12 cellular contexts compared by ENCODE assay signal in the genomic region with DNA sequence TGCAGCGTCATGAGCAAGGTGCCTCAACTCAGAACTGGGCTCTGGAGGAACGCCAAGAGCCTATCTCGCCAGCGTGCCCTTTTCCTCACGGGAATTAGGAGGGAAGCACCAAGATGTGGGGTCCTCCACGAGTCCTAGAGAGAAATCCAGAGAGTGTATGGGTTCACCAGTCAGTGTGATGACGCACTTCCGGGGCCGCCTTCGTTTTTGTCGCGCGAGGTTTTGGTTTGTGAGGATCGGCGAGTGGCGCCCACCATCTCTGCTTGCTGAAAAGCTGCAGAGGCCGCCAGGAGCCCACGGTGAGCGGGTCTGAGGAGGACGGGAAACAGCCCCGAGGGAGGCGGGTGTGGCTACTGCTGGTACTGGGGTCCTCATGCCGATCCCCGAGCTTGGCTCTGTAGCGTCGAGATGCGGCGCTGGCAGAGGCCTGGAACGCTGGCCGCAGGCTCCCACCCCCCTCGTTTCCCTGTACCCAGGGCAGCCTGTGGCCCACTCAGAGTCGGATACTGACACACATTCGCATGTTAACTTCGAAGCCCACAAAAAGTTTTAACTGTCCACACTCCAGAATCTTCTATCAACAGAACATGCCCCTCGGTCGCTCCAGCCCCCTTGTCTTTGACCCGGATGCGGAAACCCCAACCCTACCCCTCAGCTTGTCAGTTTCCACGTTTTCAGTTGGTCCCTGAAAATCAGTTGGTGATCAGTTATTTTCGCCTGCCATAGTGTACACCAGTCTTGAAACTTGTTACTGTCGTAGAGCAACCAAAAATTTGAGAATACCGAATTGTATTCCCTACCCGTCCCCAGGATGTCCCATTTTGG. TPM values are rescaled to one million over a fixed set of nuclear protein-coding genes. Genes with fewer than 3 reads are reported as not detected.
DNase-seq lines count a peak whose midpoint lies in the region; ATAC-seq, FAIRE-seq and TF ChIP-seq lines count a peak whose summit lies in the region.
"Had no signal": no experiment of that assay in that cellular context is flagged by ENCODE, and none has a peak within 500 bp of the region (broad histone marks: within the 10 kb centered on the region; RNA-seq: fewer than 3 reads in every experiment).

No MANE protein-coding gene starts in this region.

- no peaks in the 10 kb centered on the region for H3K79me2 ChIP-seq in mammary epithelial cell (ENCODE audit: insufficient read depth, low read length)

- no peak for ATAC-seq in GM18861 (IDR thresholded peaks at IDR 0.05; ENCODE audit: unreplicated experiment)

- 51% methylated on average over 22 of the region's 43 CpGs for WGBS in mammary epithelial cell (ENCODE audit: low coverage, missing lambda C conversion rate)
- WGBS in stomach, 5 donors, result 58 to 79% (median 75%) methylated on average over 40 to 43 of the region's 43 CpGs

- H3K4me2 ChIP-seq in mammary epithelial cell (ENCODE audit: insufficient read depth, low read depth, low read length), result peak overlapping the region; percentile 61

- H3K9me3 ChIP-seq in mammary epithelial cell (replicated peaks; ENCODE audit: insufficient read depth, low read length) (no peaks in the 10 kb centered on the region), kidney (ENCODE audit: control insufficient read depth in 1 of 2, low read length in 2 of 2) (peaks cover 0 to 4% of the 10 kb centered on the region in 2 donors), stomach (no peaks in the 10 kb centered on the region)

- in situ Hi-C loops in mammary epithelial cell (cut with MboI; ENCODE audit: low sequenced_read_pairs in 2 of 2), result no loop called here

- H3K4me1 ChIP-seq in mammary epithelial cell (ENCODE audit: insufficient read depth, low read length) (no peaks in the 10 kb centered on the region), kidney (ENCODE audit: control insufficient read depth in 1 of 2, insufficient read depth in 1 of 2, low read depth in 1 of 2, low read length in 2 of 2) (no peaks in the 10 kb centered on the region), stomach (no peaks in the 10 kb centered on the region)

- TSS peak; percentile 31 for BruUV-seq in mammary epithelial cell (replicated peaks; lab: Mats Ljungman, UMichigan)

- FAIRE-seq in HTR-8/SVneo (lab: Jason Lieb, UNC) (no peak), kidney (lab: Jason Lieb, UNC) (no peak)

- CTCF ChIA-PET in mammary epithelial cell (lab: Charles Lee; ENCODE audit: low non-redundant PET), result no interaction called here

- H3K36me3 ChIP-seq in mammary epithelial cell (ENCODE audit: insufficient read depth, low read length) (no peaks in the 10 kb centered on the region), kidney (ENCODE audit: control insufficient read depth in 1 of 2, insufficient read depth in 2 of 2, low read length in 2 of 2) (no peaks in the 10 kb centered on the region), stomach (peaks cover 0 to 3% (median 0%) of the 10 kb centered on the region in 4 donors)

- H4K20me1 ChIP-seq in mammary epithelial cell (ENCODE audit: insufficient read depth, low read length), result no peaks in the 10 kb centered on the region

- H3K9ac ChIP-seq in mammary epithelial cell (ENCODE audit: insufficient read depth, low read length), result no peak overlapping the region
- no peak overlapping the region for H3K9ac ChIP-seq in kidney (ENCODE audit: low read length in 2 of 2)

- no peak overlapping the region for H3K27ac ChIP-seq in mammary epithelial cell (ENCODE audit: insufficient read depth, low read depth, low read length)
- no peak overlapping the region for H3K27ac ChIP-seq in kidney (ENCODE audit: low read depth in 2 of 2, low read length in 2 of 2)
- peak overlapping the region in 1 of 5 donors; percentile 9 for H3K27ac ChIP-seq in stomach

- DNase-seq in HTR-8/SVneo (ENCODE audit: insufficient read length, low spot score), result peak; percentile 67
- DNase-seq in mammary epithelial cell, result no peak
- peak; percentile 77 for DNase-seq in kidney
- peak; percentile 27 for DNase-seq in stomach
- DNase-seq in stimulated activated CD4-positive, alpha-beta T cell treated with anti-CD3 and anti-CD28 coated beads, Interleukin-1b, Interleukin-23, amount 100 ng/mL, for 48 hours, result no peak
- DNase-seq in NCI-H1105 (lab: John Stamatoyannopoulos, UW), result no peak
- no peak for DNase-seq in activated CD8-positive, alpha-beta memory T cell treated with anti-CD3 and anti-CD28 coated beads for 24 hours
- DNase-seq: activated naive CD4-positive, alpha-beta T cell treated with Interleukin-2 at 50 U/mL for 16 hours; HCEC 1CT; Karpas-422; SHP77 treated with DMSO at 0.1 percent for 48 hours had no signal

- intact Hi-C loops in mammary epithelial cell (cut with micrococcal nuclease) (no loop called here), kidney (cut with DNase I) (no loop called here), stomach (cut with DNase I; ENCODE audit: low total_unique reads) (no loop called here)

- TF ChIP-seq EP300 in stomach (IDR thresholded peaks at IDR 0.05), result no peak

- peak overlapping the region; percentile 33 to 58 (median 57) for H3K4me3 ChIP-seq in mammary epithelial cell (replicated peaks in 1 of 3; ENCODE audit: insufficient read depth in 1 of 3, low read depth in 2 of 3, low read length in 3 of 3)
- H3K4me3 ChIP-seq in kidney (ENCODE audit: low read length in 2 of 2), result peak overlapping the region; percentile 33 to 67
- H3K4me3 ChIP-seq in stomach, result peak overlapping the region; percentile 31 to 40 (median 37)

- dilution Hi-C loops in mammary epithelial cell (cut with HindIII; ENCODE audit: low sequenced_read_pairs), result no loop called here

- no peaks in the 10 kb centered on the region for H3K27me3 ChIP-seq in mammary epithelial cell (ENCODE audit: insufficient read depth, low read length)
- H3K27me3 ChIP-seq in stomach, result no peaks in the 10 kb centered on the region

- TF ChIP-seq POLR2A in stomach (IDR thresholded peaks at IDR 0.05), result no peak

- H2AFZ ChIP-seq in mammary epithelial cell (ENCODE audit: low read depth, low read length), result peak overlapping the region; percentile 81

- TF ChIP-seq CTCF in mammary epithelial cell (conservative IDR thresholded peaks at IDR 0.05 in 1 of 2, IDR thresholded peaks at IDR 0.05 in 1 of 2; ENCODE audit: extremely low read depth in 1 of 2, insufficient read depth in 1 of 2, low read depth in 1 of 2, low read length in 2 of 2) (no peak), kidney (IDR thresholded peaks at IDR 0.05; ENCODE audit: borderline replicate concordance, extremely low read depth, insufficient read depth) (no peak), stomach (IDR thresholded peaks at IDR 0.05) (no peak)

RNA-seq across cellular contexts. Expression of gene ZNF662, which starts 30.4 kb away (rescaled TPM):
- total RNA-seq in mammary epithelial cell, result 1 to 10 TPM in 1 of 2 donors, under 1 TPM in 1; 0.47 to 3.8 TPM
- polyA plus RNA-seq in mammary epithelial cell, result 0.12 TPM
- not detected for polyA minus RNA-seq in mammary epithelial cell
- total RNA-seq in kidney, result 12.8 TPM
- polyA plus RNA-seq in kidney (ENCODE audit: insufficient read depth, low read depth, low replicate concordance), result 4.9 TPM
- 10 to 100 TPM in 2 of 5 donors, 1 to 10 TPM in 3; 3.8 to 23.9 (median 6.5) TPM for total RNA-seq in stomach
- 1 to 10 TPM; 1.4 to 3.2 (median 2.1) TPM for polyA plus RNA-seq in stomach

RNA-seq across cellular contexts. Expression of gene GASK1A, which starts 42.7 kb away (rescaled TPM):
- total RNA-seq in mammary epithelial cell (1 to 10 TPM; 1.1 to 2.5 TPM), kidney (7.3 TPM), stomach (10 to 100 TPM in 3 of 5 donors, 1 to 10 TPM in 2; 7.0 to 23.6 (median 18.5) TPM)
- polyA plus RNA-seq in mammary epithelial cell (0.20 TPM), kidney (ENCODE audit: insufficient read depth, low read depth, low replicate concordance) (2.3 TPM), stomach (1 to 10 TPM; 1.2 to 4.0 (median 2.4) TPM)
- not detected for polyA minus RNA-seq in mammary epithelial cell

Comparison
In these comparisons a context has a peak if more than half of its experiments do, and no peak if none do; other contexts are left out.
1. DNase-seq: peak in HTR-8/SVneo (single experiment), kidney (single experiment) and stomach (single experiment); none in mammary epithelial cell (single experiment), stimulated activated CD4-positive, alpha-beta T cell treated with anti-CD3 and anti-CD28 coated beads, Interleukin-1b, Interleukin-23, amount 100 ng/mL, for 48 hours (single experiment), NCI-H1105 (single experiment) and activated CD8-positive, alpha-beta memory T cell treated with anti-CD3 and anti-CD28 coated beads for 24 hours (single experiment).
2. Peak in every context shown above with its lines, with median percentiles within 50 percentile points of each other: H3K4me3 ChIP-seq.